In genomic region chr7:117588352-117588794, GRCh38 we compare ENCODE assay signal across 13 cellular contexts.
DNase-seq lines count a peak whose midpoint lies in the region; ATAC-seq and TF ChIP-seq lines count a peak whose summit lies in the region.
"Had no signal": no experiment of that assay in that cellular context is flagged by ENCODE, and none has a peak within 500 bp of the region (broad histone marks: within the 10 kb centered on the region; RNA-seq: fewer than 3 reads in every experiment).

No MANE protein-coding gene starts in this region.

- H3K9me3 Mint-ChIP-seq in stimulated activated effector memory CD8-positive, alpha-beta T cell treated with anti-CD3 and anti-CD28 coated beads, Interleukin-12 subunit alpha, Interleukin-12 subunit beta, amount 100 ng/mL, for 72 hours = peaks cover 5% of the 10 kb centered on the region

- H4K20me1 ChIP-seq in BLaER1 (no peaks in the 10 kb centered on the region), fibroblast of lung (ENCODE audit: control insufficient read depth, extremely low read depth, insufficient read depth, low read length) (no peaks in the 10 kb centered on the region)

- no peak overlapping the region for H3K4me3 Mint-ChIP-seq in stimulated activated effector memory CD8-positive, alpha-beta T cell treated with anti-CD3 and anti-CD28 coated beads, Interleukin-12 subunit alpha, Interleukin-12 subunit beta, amount 100 ng/mL, for 72 hours
- H3K4me3 Mint-ChIP-seq: B cell had no signal

- H3K27ac Mint-ChIP-seq in stimulated activated effector memory CD8-positive, alpha-beta T cell treated with anti-CD3 and anti-CD28 coated beads, Interleukin-12 subunit alpha, Interleukin-12 subunit beta, amount 100 ng/mL, for 72 hours = no peak overlapping the region
- H3K27ac Mint-ChIP-seq: B cell had no signal

- H3K4me2 ChIP-seq in BLaER1 (peak overlapping the region; percentile 29), fibroblast of lung (ENCODE audit: extremely low read depth, insufficient read depth, low read length) (peak overlapping the region; percentile 26)

- H3K9ac ChIP-seq in BLaER1 (no peak overlapping the region), fibroblast of lung (ENCODE audit: insufficient read depth, low read length) (no peak overlapping the region)

- no peak overlapping the region for H3K4me3 ChIP-seq in BLaER1
- no peak overlapping the region for H3K4me3 ChIP-seq in fibroblast of lung (replicated peaks in 1 of 4; ENCODE audit: control extremely low read depth in 1 of 4, insufficient read depth in 1 of 4, low read depth in 3 of 4, low read length in 4 of 4)
- H3K4me3 ChIP-seq in stomach = no peak overlapping the region
- H3K4me3 ChIP-seq: adrenal gland had no signal

- WGBS in stomach, 5 donors = 3 to 13% (median 7%) methylated on average over 1 of the region's 1 CpG

- H3K4me1 Mint-ChIP-seq in stimulated activated effector memory CD8-positive, alpha-beta T cell treated with anti-CD3 and anti-CD28 coated beads, Interleukin-12 subunit alpha, Interleukin-12 subunit beta, amount 100 ng/mL, for 72 hours = no peaks in the 10 kb centered on the region
- H3K4me1 Mint-ChIP-seq: B cell had no signal

- intact Hi-C loops in sciatic nerve (cut with DNase I) (no loop called here), stomach (cut with DNase I; ENCODE audit: low total_unique reads) (no loop called here)

- peaks cover 7% of the 10 kb centered on the region; the same call in 1 of the 2 replicates for H3K4me1 ChIP-seq in BLaER1
- no peaks in the 10 kb centered on the region for H3K4me1 ChIP-seq in fibroblast of lung (ENCODE audit: control insufficient read depth, extremely low read depth, insufficient read depth, low read length)
- H3K4me1 ChIP-seq in stomach = peaks cover 0 to 14% (median 5%) of the 10 kb centered on the region in 4 donors
- H3K4me1 ChIP-seq: adrenal gland had no signal

- H3K36me3 ChIP-seq in BLaER1 (no peaks in the 10 kb centered on the region), fibroblast of lung (ENCODE audit: control insufficient read depth, insufficient read depth, low read length) (no peaks in the 10 kb centered on the region), stomach (no peaks in the 10 kb centered on the region)
- H3K36me3 ChIP-seq: adrenal gland had no signal

- H2AFZ ChIP-seq in fibroblast of lung (ENCODE audit: low read length) = no peak overlapping the region

- no peak for TF ChIP-seq EP300 in stomach (IDR thresholded peaks at IDR 0.05)

- peak; percentile 89 for DNase-seq in LoVo (ENCODE audit: low spot score)
- DNase-seq in fibroblast of lung (ENCODE audit: low read depth in 2 of 2) = peak; percentile 66 to 88
- DNase-seq in sciatic nerve (ENCODE audit: low spot score) = no peak
- DNase-seq in stimulated activated effector memory CD8-positive, alpha-beta T cell treated with anti-CD3 and anti-CD28 coated beads, Interleukin-12 subunit alpha, Interleukin-12 subunit beta, amount 100 ng/mL, for 72 hours (ENCODE audit: low spot score in 2 of 2) = no peak
- DNase-seq in stomach = no peak
- DNase-seq in DMS153 treated with DMSO at 0.1 percent for 48 hours (lab: John Stamatoyannopoulos, UW; ENCODE audit: unreplicated experiment) = no peak
- DNase-seq: adrenal gland, GOT3, posterior cingulate gyrus had no signal

- H3K9me3 ChIP-seq in BLaER1 = no peaks in the 10 kb centered on the region
- no peaks in the 10 kb centered on the region for H3K9me3 ChIP-seq in fibroblast of lung (ENCODE audit: control insufficient read depth, insufficient read depth, low read depth, low read length)
- no peaks in the 10 kb centered on the region for H3K9me3 ChIP-seq in stomach
- H3K9me3 ChIP-seq: adrenal gland had no signal

- H3K27ac ChIP-seq in BLaER1 (no peak overlapping the region), fibroblast of lung (ENCODE audit: insufficient read depth, low read length) (no peak overlapping the region), stomach (no peak overlapping the region)
- H3K27ac ChIP-seq: adrenal gland had no signal

- TF ChIP-seq CTCF in fibroblast of lung (conservative IDR thresholded peaks at IDR 0.05 in 1 of 2, IDR thresholded peaks at IDR 0.05 in 1 of 2; ENCODE audit: low read depth in 1 of 2, low read length in 2 of 2) (no peak), stomach (IDR thresholded peaks at IDR 0.05) (no peak)

- ATAC-seq in GM21723 (IDR thresholded peaks at IDR 0.05; ENCODE audit: unreplicated experiment) (peak; percentile 75), sciatic nerve (no peak)
- ATAC-seq in stimulated activated effector memory CD8-positive, alpha-beta T cell treated with anti-CD3 and anti-CD28 coated beads, Interleukin-12 subunit alpha, Interleukin-12 subunit beta, amount 100 ng/mL, for 72 hours = no peak
- ATAC-seq: esophagus mucosa had no signal

- H3K36me3 Mint-ChIP-seq in stimulated activated effector memory CD8-positive, alpha-beta T cell treated with anti-CD3 and anti-CD28 coated beads, Interleukin-12 subunit alpha, Interleukin-12 subunit beta, amount 100 ng/mL, for 72 hours = no peaks in the 10 kb centered on the region

- TF ChIP-seq POLR2A in stomach (IDR thresholded peaks at IDR 0.05) = no peak

- no peaks in the 10 kb centered on the region for H3K79me2 ChIP-seq in fibroblast of lung (ENCODE audit: control insufficient read depth, insufficient read depth, low read length)

- no peaks in the 10 kb centered on the region for H3K27me3 ChIP-seq in BLaER1
- no peaks in the 10 kb centered on the region for H3K27me3 ChIP-seq in fibroblast of lung (ENCODE audit: control insufficient read depth, insufficient read depth, low read length)
- no peaks in the 10 kb centered on the region for H3K27me3 ChIP-seq in stomach
- H3K27me3 ChIP-seq: adrenal gland had no signal

Comparison
In these comparisons a context has a peak if more than half of its experiments do, and no peak if none do; other contexts are left out.
1. DNase-seq: peak in LoVo (single experiment) and fibroblast of lung (2 of 2); none in sciatic nerve (single experiment), stimulated activated effector memory CD8-positive, alpha-beta T cell treated with anti-CD3 and anti-CD28 coated beads, Interleukin-12 subunit alpha, Interleukin-12 subunit beta, amount 100 ng/mL, for 72 hours (0 of 2), stomach (single experiment) and DMS153 treated with DMSO at 0.1 percent for 48 hours (single experiment).